In genomic region chr2:88560619-88561307, GRCh38 we compare ENCODE assay signal across 20 cellular contexts.
DNase-seq lines count a peak whose midpoint lies in the region; ATAC-seq, FAIRE-seq and TF ChIP-seq lines count a peak whose summit lies in the region.
"Had no signal": no experiment of that assay in that cellular context is flagged by ENCODE, and none has a peak within 500 bp of the region (broad histone marks: within the 10 kb centered on the region; RNA-seq: fewer than 3 reads in every experiment).

No MANE protein-coding gene starts in this region.

- H3K9me3 Mint-ChIP-seq in CD8-positive, alpha-beta memory T cell = no peaks in the 10 kb centered on the region
- H3K9me3 Mint-ChIP-seq: nephron progenitor cell had no signal

- peak; percentile 41 for FAIRE-seq in GM18507 (lab: Jason Lieb, UNC)
- no peak for FAIRE-seq in K562 (lab: Jason Lieb, UNC)
- FAIRE-seq: colon, GM12878, keratinocyte had no signal

- H3K27ac ChIP-seq in CD8-positive, alpha-beta memory T cell (ENCODE audit: low read depth, low read length) = no peak overlapping the region
- H3K27ac ChIP-seq in K562 (ENCODE audit: extremely low read depth, low read depth, low read length) = no peak overlapping the region
- H3K27ac ChIP-seq: suprapubic skin, VCaP had no signal

- H3K27ac Mint-ChIP-seq in CD8-positive, alpha-beta memory T cell = peak overlapping the region in 5 of 8 donors; percentile 14 to 86 (median 60)
- H3K27ac Mint-ChIP-seq: nephron progenitor cell had no signal

- H3K4me3 Mint-ChIP-seq in CD8-positive, alpha-beta memory T cell = no peak overlapping the region
- H3K4me3 Mint-ChIP-seq: nephron progenitor cell had no signal

- no peaks in the 10 kb centered on the region for H4K20me1 ChIP-seq in K562 (replicated peaks; ENCODE audit: control insufficient read depth, insufficient read depth, low read length)

- no TSS peak for BruUV-seq in K562 (replicated peaks; lab: Mats Ljungman, UMichigan)

- TF ChIP-seq EP300 in K562 (IDR thresholded peaks at IDR 0.05; ENCODE audit: low read length) = no peak

- no peak for TF ChIP-seq POLR2A in K562 (conservative IDR thresholded peaks at IDR 0.05)

- TF ChIP-seq CTCF in K562 (IDR thresholded peaks at IDR 0.05 in 2 of 3, conservative IDR thresholded peaks at IDR 0.05 in 1 of 3; ENCODE audit: insufficient read depth in 2 of 3, low read depth in 1 of 3, low read length in 3 of 3) = no peak

- no peaks in the 10 kb centered on the region for H3K79me2 ChIP-seq in K562 (ENCODE audit: control insufficient read depth, insufficient read depth, low read length)

- peaks cover 1 to 11% (median 9%) of the 10 kb centered on the region in 3 donors for H3K4me1 Mint-ChIP-seq in CD8-positive, alpha-beta memory T cell
- H3K4me1 Mint-ChIP-seq: nephron progenitor cell had no signal

- 100% methylated on average over 2 of the region's 3 CpGs for WGBS in K562 (ENCODE audit: insufficient coverage, low coverage, missing lambda C conversion rate)

- no peak overlapping the region for H3K4me2 ChIP-seq in K562 (ENCODE audit: insufficient read depth, low read length)
- H3K4me2 ChIP-seq: smooth muscle cell had no signal

- H3K27me3 Mint-ChIP-seq in CD8-positive, alpha-beta memory T cell = no peaks in the 10 kb centered on the region

- peaks cover 13% of the 10 kb centered on the region for H3K36me3 ChIP-seq in CD8-positive, alpha-beta memory T cell (ENCODE audit: insufficient read depth, low read length)
- H3K36me3 ChIP-seq in K562 (ENCODE audit: control insufficient read depth, insufficient read depth, low read length) = peaks cover 19% of the 10 kb centered on the region; the same call in 2 of the 3 replicates

- in situ Hi-C loops in K562 (cut with MboI) = no loop called here

- H3K9ac ChIP-seq in K562 (ENCODE audit: insufficient read depth in 1 of 2, low read depth in 2 of 2, low read length in 2 of 2) = no peak overlapping the region

- H3K27me3 ChIP-seq in CD8-positive, alpha-beta memory T cell (ENCODE audit: insufficient read depth, low read length, poor library complexity, severe bottlenecking) = no peaks in the 10 kb centered on the region
- no peaks in the 10 kb centered on the region for H3K27me3 ChIP-seq in K562 (ENCODE audit: control insufficient read depth in 2 of 2, insufficient read depth in 2 of 2, low read length in 2 of 2)
- H3K27me3 ChIP-seq: suprapubic skin had no signal

- TF ChIP-seq RAD21 in K562 (CRISPR knock-in tag; conservative IDR thresholded peaks at IDR 0.05 in 1 of 2, IDR thresholded peaks at IDR 0.05 in 1 of 2) = no peak

- intact Hi-C loops in K562 (cut with micrococcal nuclease) = no loop called here

- H3K9me1 ChIP-seq in K562 (ENCODE audit: control insufficient read depth, insufficient read depth, low read length) = no peaks in the 10 kb centered on the region

- no peak overlapping the region for H2AFZ ChIP-seq in K562 (ENCODE audit: low read depth, low read length)

- DNase-seq in CD8-positive, alpha-beta memory T cell = no peak
- DNase-seq in GM18507 (ENCODE audit: extremely low spot score, insufficient read length, low read depth) (no peak), K562 (ENCODE audit: extremely low read depth in 1 of 4, low spot score in 3 of 4) (no peak), NCI-H345 (lab: John Stamatoyannopoulos, UW) (no peak), MV-4-11 (lab: John Stamatoyannopoulos, UW) (no peak), ureter (ENCODE audit: low spot score) (no peak)
- DNase-seq: hippocampal formation; KBM-7; mesendoderm; NCI-H526 treated with DMSO at 0.1 percent for 48 hours; nephron progenitor cell; stimulated activated CD4-positive, alpha-beta T cell treated with anti-CD3 and anti-CD28 coated beads, Interleukin-4, amount 100 ng/mL, for 24 hours had no signal

- CTCF ChIA-PET in CD8-positive, alpha-beta memory T cell (lab: Charles Lee) = no interaction called here
- CTCF ChIA-PET in K562 (lab: Yijun Ruan, JAX; ENCODE audit: low intra/inter-chr PET ratio) = no interaction called here

- no peaks in the 10 kb centered on the region for H3K4me1 ChIP-seq in CD8-positive, alpha-beta memory T cell (ENCODE audit: insufficient read depth, low read length)
- no peaks in the 10 kb centered on the region for H3K4me1 ChIP-seq in K562 (replicated peaks in 1 of 2; ENCODE audit: control insufficient read depth in 2 of 2, insufficient read depth in 2 of 2, low read length in 2 of 2)
- H3K4me1 ChIP-seq: suprapubic skin had no signal

- ATAC-seq in HG03432 (IDR thresholded peaks at IDR 0.05; ENCODE audit: unreplicated experiment) (peak; percentile 32), K562 (no peak)
- ATAC-seq: Right ventricle myocardium inferior had no signal

- peaks cover 9 to 59% (median 19%) of the 10 kb centered on the region in 3 donors for H3K36me3 Mint-ChIP-seq in CD8-positive, alpha-beta memory T cell

- POLR2A ChIA-PET in CD8-positive, alpha-beta memory T cell (lab: Charles Lee) = no interaction called here
- POLR2A ChIA-PET in K562 (lab: Yijun Ruan, JAX) = interaction anchor here (0.6 to 1.1 kb wide), 2 partner anchors 11 to 15 kb away, joined by 3 read pairs; no protein-coding TSS in a partner anchor

- no peak overlapping the region for H3K4me3 ChIP-seq in CD8-positive, alpha-beta memory T cell (ENCODE audit: low read length)
- H3K4me3 ChIP-seq in K562 = no peak overlapping the region
- H3K4me3 ChIP-seq: GM12878, smooth muscle cell, suprapubic skin had no signal

- H3K9me3 ChIP-seq in CD8-positive, alpha-beta memory T cell (ENCODE audit: low read length) = no peaks in the 10 kb centered on the region
- H3K9me3 ChIP-seq in K562 (replicated peaks; ENCODE audit: control insufficient read depth, insufficient read depth, low read depth, low read length) = no peaks in the 10 kb centered on the region
- H3K9me3 ChIP-seq: suprapubic skin had no signal

TF ChIP-seq in K562, 482 proteins besides CTCF, POLR2A, EP300 and RAD21:
- TF ChIP-seq CEBPG (CRISPR knock-in tag; IDR thresholded peaks at IDR 0.05) (no peak), CEBPG (tag; conservative IDR thresholded peaks at IDR 0.05 in 1 of 2, IDR thresholded peaks at IDR 0.05 in 1 of 2) (no peak), CBX3 (IDR thresholded peaks at IDR 0.05; ENCODE audit: borderline replicate concordance in 1 of 2, low read length in 2 of 2) (no peak), ZNF121 (CRISPR knock-in tag; conservative IDR thresholded peaks at IDR 0.05) (peak; percentile 33; the same call in 1 of the 2 replicates), CGGBP1 (CRISPR knock-in tag; IDR thresholded peaks at IDR 0.05) (no peak), MEF2D (tag; conservative IDR thresholded peaks at IDR 0.05; ENCODE audit: low read depth) (no peak), ZNF23 (CRISPR knock-in tag; IDR thresholded peaks at IDR 0.05) (no peak)
- TF ChIP-seq, protein P1, sequence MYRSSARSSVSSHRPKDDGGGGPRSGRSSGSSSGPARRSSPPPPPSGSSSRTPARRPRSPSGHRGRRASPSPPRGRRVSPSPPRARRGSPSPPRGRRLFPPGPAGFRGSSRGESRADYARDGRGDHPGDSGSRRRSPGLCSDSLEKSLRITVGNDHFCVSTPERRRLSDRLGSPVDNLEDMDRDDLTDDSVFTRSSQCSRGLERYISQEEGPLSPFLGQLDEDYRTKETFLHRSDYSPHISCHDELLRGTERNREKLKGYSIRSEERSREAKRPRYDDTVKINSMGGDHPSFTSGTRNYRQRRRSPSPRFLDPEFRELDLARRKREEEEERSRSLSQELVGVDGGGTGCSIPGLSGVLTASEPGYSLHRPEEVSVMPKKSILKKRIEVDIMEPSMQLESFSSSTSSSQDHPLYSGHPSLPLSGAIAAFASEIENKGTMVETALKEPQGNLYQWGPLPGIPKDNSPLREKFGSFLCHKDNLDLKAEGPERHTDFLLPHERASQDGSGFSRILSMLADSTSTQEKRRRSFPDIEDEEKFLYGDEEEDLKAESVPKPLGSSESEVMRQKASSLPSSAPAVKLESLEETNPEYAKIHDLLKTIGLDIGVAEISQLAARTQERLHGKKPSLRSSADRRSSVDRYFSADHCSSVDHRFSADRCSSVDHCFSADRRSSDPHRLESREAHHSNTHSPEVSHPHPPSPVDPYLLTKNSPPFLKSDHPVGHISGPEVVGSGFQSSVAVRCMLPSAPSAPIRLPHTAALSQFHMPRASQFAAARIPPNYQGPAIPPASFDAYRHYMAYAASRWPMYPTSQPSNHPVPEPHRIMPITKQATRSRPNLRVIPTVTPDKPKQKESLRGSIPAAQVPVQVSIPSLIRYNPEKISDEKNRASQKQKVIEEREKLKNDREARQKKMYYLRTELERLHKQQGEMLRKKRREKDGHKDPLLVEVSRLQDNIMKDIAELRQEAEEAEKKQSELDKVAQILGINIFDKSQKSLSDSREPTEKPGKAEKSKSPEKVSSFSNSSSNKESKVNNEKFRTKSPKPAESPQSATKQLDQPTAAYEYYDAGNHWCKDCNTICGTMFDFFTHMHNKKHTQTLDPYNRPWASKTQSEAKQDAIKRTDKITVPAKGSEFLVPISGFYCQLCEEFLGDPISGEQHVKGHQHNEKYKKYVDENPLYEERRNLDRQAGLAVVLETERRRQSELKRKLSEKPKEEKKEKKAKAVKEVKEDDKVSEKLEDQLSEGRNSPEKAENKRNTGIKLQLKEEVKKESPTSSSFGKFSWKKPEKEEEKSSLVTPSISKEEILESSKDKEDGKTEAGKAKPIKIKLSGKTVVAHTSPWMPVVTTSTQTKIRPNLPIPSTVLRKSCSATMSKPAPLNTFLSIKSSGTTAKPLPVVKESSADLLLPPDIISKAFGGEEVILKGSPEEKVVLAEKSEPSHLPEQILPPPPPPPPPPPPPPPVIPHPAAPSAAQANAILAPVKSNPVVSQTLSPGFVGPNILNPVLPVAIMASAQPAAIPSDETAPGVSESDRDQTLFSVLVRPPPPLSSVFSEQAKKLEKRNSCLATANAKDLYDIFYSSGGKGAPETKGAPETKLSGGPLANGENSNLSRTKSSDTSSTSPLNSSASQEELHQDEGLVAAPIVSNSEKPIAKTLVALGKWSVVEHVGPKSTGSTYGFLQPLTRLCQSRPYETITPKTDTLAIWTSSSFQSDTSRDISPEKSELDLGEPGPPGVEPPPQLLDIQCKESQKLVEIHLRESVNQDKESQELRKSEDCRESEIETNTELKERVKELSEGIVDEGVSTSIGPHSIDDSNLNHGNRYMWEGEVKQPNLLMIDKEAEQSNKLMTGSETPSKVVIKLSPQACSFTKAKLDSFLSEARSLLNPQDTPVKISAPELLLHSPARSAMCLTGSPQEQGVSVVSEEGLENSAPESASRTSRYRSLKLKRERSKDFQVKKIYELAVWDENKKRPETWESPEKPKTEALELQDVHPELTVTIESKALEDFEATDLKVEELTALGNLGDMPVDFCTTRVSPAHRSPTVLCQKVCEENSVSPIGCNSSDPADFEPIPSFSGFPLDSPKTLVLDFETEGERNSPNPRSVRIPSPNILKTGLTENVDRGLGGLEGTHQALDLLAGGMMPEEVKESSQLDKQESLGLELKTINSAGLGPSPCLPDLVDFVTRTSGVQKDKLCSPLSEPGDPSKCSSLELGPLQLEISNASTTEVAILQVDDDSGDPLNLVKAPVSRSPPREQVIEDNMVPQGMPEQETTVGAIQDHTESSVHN (IDR thresholded peaks at IDR 0.05; ENCODE audit: borderline replicate concordance in 1 of 2, low read depth in 1 of 2) = no peak
